ENCODE assay signal across 24 cellular contexts in genomic region chr2:232416521-232417470, GRCh38. TPM values are rescaled to one million over a fixed set of nuclear protein-coding genes. Genes with fewer than 3 reads are reported as not detected.
"Had no signal": no experiment of that assay in that cellular context is flagged by ENCODE, and none has a peak within 500 bp of the region (broad histone marks: within the 10 kb centered on the region; RNA-seq: fewer than 3 reads in every experiment).

No MANE protein-coding gene starts in this region.

- H3K4me3 ChIP-seq: colonic mucosa, tibial artery had no signal

- H3K27ac ChIP-seq: brain microvascular endothelial cell, colonic mucosa, tibial artery had no signal

- DNase-seq: activated CD4-positive, alpha-beta T cell treated with anti-CD3 and anti-CD28 coated beads for 48 hours; activated CD4-positive, CD25-positive, alpha-beta regulatory T cell; activated CD8-positive, alpha-beta T cell treated with anti-CD3 and anti-CD28 coated beads for 36 hours; activated naive CD4-positive, alpha-beta T cell treated with anti-CD3 and anti-CD28 coated beads, Interleukin-2, amount 10 ng/mL, durations not matched to agents 7 days and 5 days; activated naive CD8-positive, alpha-beta T cell treated with anti-CD3 and anti-CD28 coated beads, Interleukin-2, amount 50 U/mL, for 24 hours; activated T-cell treated with anti-CD3 and anti-CD28 coated beads, Interleukin-2, amount 50 U/mL, for 1 hour; aorta; brain microvascular endothelial cell; colonic mucosa; erythroblast; foreskin melanocyte; hypothalamus; kidney glomerular epithelial cell; stimulated activated CD4-positive, alpha-beta T cell treated with anti-CD3 and anti-CD28 coated beads, Interleukin-2, amount 100 ng/mL, for 24 hours; stimulated activated naive CD8-positive, alpha-beta T cell treated with anti-CD3 and anti-CD28 coated beads, Interleukin-15, Interleukin-2, amounts not matched to agents 100 U/mL and 50 U/mL, for 24 hours; substantia nigra; T-cell; T1000 had no signal

- H3K36me3 ChIP-seq: brain microvascular endothelial cell, colonic mucosa, tibial artery had no signal

- H3K9me3 ChIP-seq: colonic mucosa, tibial artery had no signal

- ATAC-seq: activated CD8-positive, alpha-beta T cell treated with anti-CD3 and anti-CD28 coated beads for 36 hours; activated naive CD8-positive, alpha-beta T cell treated with anti-CD3 and anti-CD28 coated beads, Interleukin-2, amount 50 U/mL, for 24 hours; activated T-helper 17 cell treated with anti-CD3 and anti-CD28 coated beads, Interleukin-2, amount 50 U/mL, for 72 hours; natural killer cell treated with Interleukin-12 subunit alpha and Interleukin-12 subunit beta and Interleukin-15 and Interleukin-18, amount 100 ng/mL, for 72 hours; stimulated activated naive CD8-positive, alpha-beta T cell treated with anti-CD3 and anti-CD28 coated beads, Interleukin-15, Interleukin-2, amounts not matched to agents 100 U/mL and 50 U/mL, for 24 hours; T-cell had no signal

RNA-seq across cellular contexts. Expression of gene ALPG, which starts 10.2 kb away (rescaled TPM):
- total RNA-seq: activated CD8-positive, alpha-beta T cell treated with anti-CD3 and anti-CD28 coated beads for 36 hours; activated T-helper 17 cell treated with anti-CD3 and anti-CD28 coated beads, Interleukin-2, amount 50 U/mL, for 72 hours; aorta; liver; natural killer cell treated with Interleukin-12 subunit alpha and Interleukin-12 subunit beta and Interleukin-15 and Interleukin-18, amount 100 ng/mL, for 72 hours; renal cortical epithelial cell; skeletal muscle tissue had no signal
- polyA plus RNA-seq: aorta, liver had no signal

RNA-seq across cellular contexts. Expression of gene ALPP, which starts 38.2 kb away (rescaled TPM):
- total RNA-seq: activated CD8-positive, alpha-beta T cell treated with anti-CD3 and anti-CD28 coated beads for 36 hours; aorta; liver; natural killer cell treated with Interleukin-12 subunit alpha and Interleukin-12 subunit beta and Interleukin-15 and Interleukin-18, amount 100 ng/mL, for 72 hours; renal cortical epithelial cell; skeletal muscle tissue had no signal
- polyA plus RNA-seq: aorta, liver had no signal

RNA-seq across cellular contexts. Expression of gene ALPI, which starts 39.2 kb away (rescaled TPM):
- total RNA-seq: activated CD8-positive, alpha-beta T cell treated with anti-CD3 and anti-CD28 coated beads for 36 hours; activated T-helper 17 cell treated with anti-CD3 and anti-CD28 coated beads, Interleukin-2, amount 50 U/mL, for 72 hours; aorta; liver; natural killer cell treated with Interleukin-12 subunit alpha and Interleukin-12 subunit beta and Interleukin-15 and Interleukin-18, amount 100 ng/mL, for 72 hours; renal cortical epithelial cell; skeletal muscle tissue; T-cell had no signal
